23 cellular contexts compared by ENCODE assay signal in the genomic region with DNA sequence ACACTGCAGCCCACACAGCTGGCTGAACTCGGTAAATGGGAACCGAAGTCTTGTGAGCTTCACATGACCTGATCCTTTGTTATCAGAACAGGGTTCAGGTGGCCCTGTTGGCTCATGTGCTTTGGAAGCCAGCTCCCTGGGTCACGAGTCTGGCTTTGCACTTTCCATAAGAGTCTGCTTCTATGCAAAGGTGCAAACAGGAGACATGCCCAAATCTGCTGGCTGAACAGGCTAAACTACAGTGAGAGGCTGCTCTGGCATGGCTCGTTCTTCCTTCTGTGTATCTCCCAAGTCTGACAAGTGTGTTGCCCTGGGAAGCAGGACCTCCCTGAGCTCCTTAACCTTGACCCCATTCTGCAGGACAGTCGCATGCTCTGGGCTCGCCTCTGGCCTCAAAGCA.
DNase-seq lines count a peak whose midpoint lies in the region; ATAC-seq and TF ChIP-seq lines count a peak whose summit lies in the region.
"Had no signal": no experiment of that assay in that cellular context is flagged by ENCODE, and none has a peak within 500 bp of the region (broad histone marks: within the 10 kb centered on the region; RNA-seq: fewer than 3 reads in every experiment).

No MANE protein-coding gene starts in this region.

- no peak for ATAC-seq in IMR-90 (ENCODE audit: low read depth)
- no peak for ATAC-seq in GM18520 (IDR thresholded peaks at IDR 0.05; ENCODE audit: unreplicated experiment)
- no peak for ATAC-seq in GM19023 (IDR thresholded peaks at IDR 0.05; ENCODE audit: unreplicated experiment)
- ATAC-seq: Panc1 had no signal

- H3K18ac ChIP-seq in IMR-90 (ENCODE audit: low read depth, low read length) = no peak overlapping the region

- CTCF ChIA-PET in IMR-90 (lab: Yijun Ruan, JAX) = interaction anchor here (0.5 to 1.2 kb wide), 2 partner anchors 13 to 257 kb away, joined by 3 to 4 read pairs; no protein-coding TSS in a partner anchor

- H3K9ac ChIP-seq in BLaER1 treated with 17β-estradiol and CSF1 and Interleukin-3, amounts not matched to agents 10 nM and 100 nM = no peak overlapping the region
- no peak overlapping the region for H3K9ac ChIP-seq in IMR-90 (ENCODE audit: low read depth, low read length)

- intact Hi-C loops in IMR-90 (cut with micrococcal nuclease) = no loop called here

- 84% methylated on average over 3 of the region's 6 CpGs; no CpG with 5 or more reads in 1 of the 2 experiments for WGBS in IMR-90 (ENCODE audit: extremely low coverage in 2 of 2, insufficient read length in 1 of 2), 2 experiments

- TF ChIP-seq RAD21 in IMR-90 (IDR thresholded peaks at IDR 0.05; ENCODE audit: low read length) = no peak

- H3K4me1 ChIP-seq in BLaER1 treated with 17β-estradiol and CSF1 and Interleukin-3, amounts not matched to agents 10 nM and 100 nM = peaks cover 9 to 37% (median 26%) of the 10 kb centered on the region in 10 experiments; a peak in 19 of 20 replicates
- H3K4me1 ChIP-seq in IMR-90 (ENCODE audit: control insufficient read depth, insufficient read depth, low read length) (peaks cover 5% of the 10 kb centered on the region), osteoblast (ENCODE audit: insufficient read depth, low read length) (peaks cover 9% of the 10 kb centered on the region)
- H3K4me1 ChIP-seq: BE2C had no signal

- no peak overlapping the region for H4K5ac ChIP-seq in IMR-90 (ENCODE audit: low read depth, low read length)

- H3K9me1 ChIP-seq in IMR-90 (ENCODE audit: insufficient read depth, low read length) = no peaks in the 10 kb centered on the region; the same call in 1 of the 2 replicates

- no peak overlapping the region for H2AFZ ChIP-seq in IMR-90 (replicated peaks; ENCODE audit: low read length, poor library complexity)
- no peak overlapping the region for H2AFZ ChIP-seq in osteoblast (ENCODE audit: low read length)

- H3K4me2 ChIP-seq in BLaER1 treated with 17β-estradiol and CSF1 and Interleukin-3, amounts not matched to agents 10 nM and 100 nM = peak overlapping the region; percentile 15 to 83 (median 63)
- H3K4me2 ChIP-seq in IMR-90 (ENCODE audit: low read depth, low read length) (no peak overlapping the region), osteoblast (ENCODE audit: insufficient read depth, low read length) (peak overlapping the region; percentile 16)

- POLR2A ChIA-PET in IMR-90 (lab: Charles Lee; ENCODE audit: unreplicated experiment) = no interaction called here

- H2AK5ac ChIP-seq in IMR-90 (ENCODE audit: low read depth, low read length) = no peak overlapping the region

- no peak overlapping the region; a peak in 1 of 22 replicates for H3K27ac ChIP-seq in BLaER1 treated with 17β-estradiol and CSF1 and Interleukin-3, amounts not matched to agents 10 nM and 100 nM
- no peak overlapping the region for H3K27ac ChIP-seq in IMR-90 (ENCODE audit: insufficient read depth, low read length)
- no peak overlapping the region for H3K27ac ChIP-seq in coronary artery
- no peak overlapping the region for H3K27ac ChIP-seq in osteoblast (ENCODE audit: low read depth, low read length)
- H3K27ac ChIP-seq: RWPE1 had no signal

- peak overlapping the region; percentile 34; the same call in 1 of the 2 replicates for H3K4ac ChIP-seq in IMR-90 (ENCODE audit: low read depth, low read length)

- no peak overlapping the region for H2BK20ac ChIP-seq in IMR-90 (ENCODE audit: low read depth, low read length)

- H2BK5ac ChIP-seq in IMR-90 (ENCODE audit: low read depth, low read length, poor library complexity, severe bottlenecking) = no peak overlapping the region

- H3K4me3 ChIP-seq in BLaER1 treated with 17β-estradiol and CSF1 and Interleukin-3, amounts not matched to agents 10 nM and 100 nM = no peak overlapping the region
- no peak overlapping the region for H3K4me3 ChIP-seq in IMR-90 (ENCODE audit: insufficient read depth, low read depth, low read length)
- H3K4me3 ChIP-seq in coronary artery = no peak overlapping the region
- H3K4me3 ChIP-seq in osteoblast (ENCODE audit: insufficient read depth, low read length) = no peak overlapping the region

- H4K8ac ChIP-seq in IMR-90 (ENCODE audit: low read depth in 2 of 2, low read length in 2 of 2) = no peak overlapping the region

- no peak overlapping the region for H3K56ac ChIP-seq in IMR-90 (ENCODE audit: extremely low read depth, insufficient read depth, low read length)

- H2BK120ac ChIP-seq in IMR-90 (ENCODE audit: low read depth, low read length) = no peak overlapping the region

- DNase-seq in IMR-90 (no peak), coronary artery (ENCODE audit: low spot score) (peak; percentile 62), osteoblast (ENCODE audit: insufficient read length, low spot score, missing footprints) (peak; percentile 45), Ammon's horn (ENCODE audit: low spot score) (no peak)
- DNase-seq: BE2C; CD4-positive, CD25-positive, alpha-beta regulatory T cell; DMS153; DND-41; KG1; MM.1S; NCI-H1417; NCI-H1694; NCI-H2029 treated with DMSO at 0.1 percent for 48 hours; NCI-H446 treated with DMSO at 0.1 percent for 48 hours; NCI-H526; NCI-H82; SHP77; SW 1271 had no signal

- H3K79me2 ChIP-seq in osteoblast (ENCODE audit: insufficient read depth, low read length) = no peaks in the 10 kb centered on the region

- TF ChIP-seq POLR2A in IMR-90 (IDR thresholded peaks at IDR 0.05; ENCODE audit: low read depth, low read length) = no peak

- in situ Hi-C loops in IMR-90 (cut with MboI; ENCODE audit: low sequenced_read_pairs) = no loop called here

- H2BK15ac ChIP-seq in IMR-90 (ENCODE audit: low read depth, low read length) = no peak overlapping the region

- no peaks in the 10 kb centered on the region for H3K9me3 ChIP-seq in BLaER1 treated with 17β-estradiol and CSF1 and Interleukin-3, amounts not matched to agents 10 nM and 100 nM (replicated peaks in 1 of 11)
- H3K9me3 ChIP-seq in IMR-90 (ENCODE audit: control insufficient read depth, insufficient read depth, low read length) (no peaks in the 10 kb centered on the region), osteoblast (ENCODE audit: low read depth, low read length) (no peaks in the 10 kb centered on the region)
- H3K9me3 ChIP-seq: BE2C had no signal

- H3K36me3 ChIP-seq in BLaER1 treated with 17β-estradiol and CSF1 and Interleukin-3, amounts not matched to agents 10 nM and 100 nM = no peaks in the 10 kb centered on the region
- peaks cover 7% of the 10 kb centered on the region; the same call in 1 of the 2 replicates for H3K36me3 ChIP-seq in IMR-90 (ENCODE audit: control insufficient read depth, insufficient read depth, low read length)
- no peaks in the 10 kb centered on the region for H3K36me3 ChIP-seq in osteoblast (ENCODE audit: insufficient read depth, low read length)

- no peaks in the 10 kb centered on the region for H3K27me3 ChIP-seq in BLaER1 treated with 17β-estradiol and CSF1 and Interleukin-3, amounts not matched to agents 10 nM and 100 nM
- H3K27me3 ChIP-seq in IMR-90 (ENCODE audit: control insufficient read depth, insufficient read depth, low read length) (no peaks in the 10 kb centered on the region; the same call in 1 of the 2 replicates), osteoblast (ENCODE audit: insufficient read depth, low read length) (no peaks in the 10 kb centered on the region)
- H3K27me3 ChIP-seq: BE2C had no signal

- 0 out of 2 replicates have a peak overlapping the region, but pooled peaks have one; percentile 12 for H3K14ac ChIP-seq in IMR-90 (replicated peaks; ENCODE audit: low read depth, low read length)

- no peaks in the 10 kb centered on the region for H3K79me1 ChIP-seq in IMR-90 (ENCODE audit: low read depth in 1 of 2, low read length in 2 of 2)

- H2AK9ac ChIP-seq in IMR-90 (replicated peaks; ENCODE audit: low read depth, low read length, poor library complexity) = no peak overlapping the region

- no peak overlapping the region for H4K91ac ChIP-seq in IMR-90 (ENCODE audit: insufficient read depth, low read depth, low read length)

- no peak overlapping the region for H3K23ac ChIP-seq in IMR-90 (ENCODE audit: low read depth, low read length)

- no peak for TF ChIP-seq CTCF in IMR-90 (conservative IDR thresholded peaks at IDR 0.05; ENCODE audit: low read depth, low read length)
- no peak for TF ChIP-seq CTCF in coronary artery (IDR thresholded peaks at IDR 0.05)
- no peak for TF ChIP-seq CTCF in osteoblast (IDR thresholded peaks at IDR 0.05; ENCODE audit: extremely low read depth, low read depth, low read length)

- dilution Hi-C loops in IMR-90 (cut with HindIII; ENCODE audit: low sequenced_read_pairs, unreplicated experiment) = no loop called here

- H4K20me1 ChIP-seq in BLaER1 treated with 17β-estradiol and CSF1 and Interleukin-3, amounts not matched to agents 10 nM and 100 nM = no peaks in the 10 kb centered on the region
- H4K20me1 ChIP-seq in IMR-90 (ENCODE audit: insufficient read depth, low read length) (no peaks in the 10 kb centered on the region), osteoblast (ENCODE audit: insufficient read depth, low read length) (no peaks in the 10 kb centered on the region)

- no TSS peak for BruUV-seq in IMR-90 (replicated peaks; lab: Mats Ljungman, UMichigan)

TF ChIP-seq in IMR-90, 13 proteins besides CTCF, POLR2A, EP300 and RAD21 (continues in another document):
- no peak for TF ChIP-seq MAZ (IDR thresholded peaks at IDR 0.05; ENCODE audit: borderline replicate concordance, low read depth, low read length)
- TF ChIP-seq MAFK (IDR thresholded peaks at IDR 0.05; ENCODE audit: low read depth, low read length) = no peak
- TF ChIP-seq RFX5 (IDR thresholded peaks at IDR 0.05; ENCODE audit: low read depth, low read length) = no peak
- no peak for TF ChIP-seq CEBPB (IDR thresholded peaks at IDR 0.05; ENCODE audit: low read depth, low read length)
- no peak for TF ChIP-seq BHLHE40 (IDR thresholded peaks at IDR 0.05; ENCODE audit: low read depth, low read length)
- TF ChIP-seq CHD1 (IDR thresholded peaks at IDR 0.05; ENCODE audit: low read depth, low read length) = no peak
- no peak for TF ChIP-seq FOS (IDR thresholded peaks at IDR 0.05; ENCODE audit: low read depth, low read length)
- no peak for TF ChIP-seq NFE2L2 (IDR thresholded peaks at IDR 0.05; ENCODE audit: low read depth, low read length)
- TF ChIP-seq MXI1 (IDR thresholded peaks at IDR 0.05; ENCODE audit: borderline replicate concordance, low read depth, low read length) = no peak
- no peak for TF ChIP-seq SMC3 (IDR thresholded peaks at IDR 0.05; ENCODE audit: low read depth, low read length)
- TF ChIP-seq, protein P1, sequence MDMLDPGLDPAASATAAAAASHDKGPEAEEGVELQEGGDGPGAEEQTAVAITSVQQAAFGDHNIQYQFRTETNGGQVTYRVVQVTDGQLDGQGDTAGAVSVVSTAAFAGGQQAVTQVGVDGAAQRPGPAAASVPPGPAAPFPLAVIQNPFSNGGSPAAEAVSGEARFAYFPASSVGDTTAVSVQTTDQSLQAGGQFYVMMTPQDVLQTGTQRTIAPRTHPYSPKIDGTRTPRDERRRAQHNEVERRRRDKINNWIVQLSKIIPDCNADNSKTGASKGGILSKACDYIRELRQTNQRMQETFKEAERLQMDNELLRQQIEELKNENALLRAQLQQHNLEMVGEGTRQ (IDR thresholded peaks at IDR 0.05; ENCODE audit: low read depth, low read length) = no peak

Comparison
In these comparisons a context has a peak if more than half of its experiments do, and no peak if none do; other contexts are left out.
1. DNase-seq: peak in coronary artery (single experiment) and osteoblast (single experiment); none in IMR-90 (single experiment) and Ammon's horn (single experiment).